Comparison of ENCODE assay signal across 17 cellular contexts in the genomic region with DNA sequence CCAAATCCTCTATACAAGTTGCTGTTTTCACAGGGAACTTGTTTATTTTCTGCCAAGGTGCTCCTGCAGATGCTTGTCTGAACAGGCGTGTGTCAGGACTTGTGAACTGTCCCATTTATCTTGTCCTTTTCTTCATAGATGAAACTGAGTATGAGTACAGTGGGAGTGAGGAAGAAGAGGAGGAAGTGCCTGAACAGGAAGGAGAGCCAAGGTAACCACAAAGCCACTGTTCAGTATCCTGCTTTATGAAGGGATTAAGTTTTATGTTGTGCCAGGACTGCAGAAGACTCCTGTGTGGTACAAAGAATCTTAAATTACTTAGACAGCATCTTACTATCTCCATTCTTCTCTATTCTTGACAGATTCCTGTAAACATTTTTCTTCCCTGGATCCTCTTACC.
A peak's percentile ranks its signal among the peaks of the same experiment; 100 is the strongest.
DNase-seq lines count a peak whose midpoint lies in the region; ATAC-seq and TF ChIP-seq lines count a peak whose summit lies in the region.
"Had no signal": no experiment of that assay in that cellular context is flagged by ENCODE, and none has a peak within 500 bp of the region (broad histone marks: within the 10 kb centered on the region; RNA-seq: fewer than 3 reads in every experiment).

No MANE protein-coding gene starts in this region.

- DNase-seq in GDM1 (lab: John Stamatoyannopoulos, UW) (peak; percentile 69), MV-4-11 (lab: John Stamatoyannopoulos, UW) (peak; percentile 67), neural progenitor cell (ENCODE audit: low spot score) (no peak)
- no peak for DNase-seq in T-helper 2 cell treated with Interferon-gamma antibody and Interleukin-4, amounts not matched to agents 5 μg/mL and 100 μg/mL, for 36 hours (ENCODE audit: low spot score)
- DNase-seq in effector memory CD4-positive, alpha-beta T cell = no peak
- DNase-seq: dermis blood vessel endothelial cell; Karpas-422; NCI-H2171 treated with DMSO at 0.1 percent for 48 hours; Peyer's patch; stimulated activated CD4-positive, alpha-beta T cell treated with anti-CD3 and anti-CD28 coated beads, Interleukin-2, amount 100 ng/mL, for 24 hours; stimulated activated naive CD4-positive, alpha-beta T cell treated with Interleukin-2 at 50 U/mL for 16 hours had no signal

- H3K4me1 Mint-ChIP-seq in neural progenitor cell = peaks cover 22% of the 10 kb centered on the region
- peaks cover 12% of the 10 kb centered on the region for H3K4me1 Mint-ChIP-seq in T-helper 2 cell treated with Interferon-gamma antibody and Interleukin-4, amounts not matched to agents 5 μg/mL and 100 μg/mL, for 36 hours (ENCODE audit: low read depth)
- H3K4me1 Mint-ChIP-seq: WTC11 had no signal

- H2AFZ ChIP-seq in neural progenitor cell (replicated peaks) = no peak overlapping the region
- H2AFZ ChIP-seq: parathyroid adenoma had no signal

- no peak for TF ChIP-seq CTCF in neural progenitor cell (IDR thresholded peaks at IDR 0.05)

- peaks cover 3% of the 10 kb centered on the region for H3K36me3 ChIP-seq in neural progenitor cell
- H3K36me3 ChIP-seq in effector memory CD4-positive, alpha-beta T cell (ENCODE audit: control insufficient read depth, insufficient read depth, low read length) = peaks cover 67% of the 10 kb centered on the region

- H3K9me3 Mint-ChIP-seq in neural progenitor cell = no peaks in the 10 kb centered on the region
- no peaks in the 10 kb centered on the region for H3K9me3 Mint-ChIP-seq in T-helper 2 cell treated with Interferon-gamma antibody and Interleukin-4, amounts not matched to agents 5 μg/mL and 100 μg/mL, for 36 hours
- H3K9me3 Mint-ChIP-seq: WTC11 had no signal

- H3K9me3 ChIP-seq in neural progenitor cell (ENCODE audit: low read depth) = no peaks in the 10 kb centered on the region
- no peaks in the 10 kb centered on the region for H3K9me3 ChIP-seq in effector memory CD4-positive, alpha-beta T cell (ENCODE audit: control insufficient read depth, low read length)
- H3K9me3 ChIP-seq: HAP-1, Peyer's patch had no signal

- H3K27me3 ChIP-seq in neural progenitor cell = no peaks in the 10 kb centered on the region
- no peaks in the 10 kb centered on the region for H3K27me3 ChIP-seq in effector memory CD4-positive, alpha-beta T cell (replicated peaks; ENCODE audit: control insufficient read depth, insufficient read depth, low read length, poor library complexity, severe bottlenecking)
- H3K27me3 ChIP-seq: Peyer's patch had no signal

- peak overlapping the region; percentile 13 for H3K27ac Mint-ChIP-seq in neural progenitor cell
- H3K27ac Mint-ChIP-seq in T-helper 2 cell treated with Interferon-gamma antibody and Interleukin-4, amounts not matched to agents 5 μg/mL and 100 μg/mL, for 36 hours = no peak overlapping the region

- H4K20me1 ChIP-seq in neural progenitor cell (ENCODE audit: low read depth) = peaks cover 5% of the 10 kb centered on the region

- ATAC-seq in HG03354 (IDR thresholded peaks at IDR 0.05; ENCODE audit: poor library complexity, severe bottlenecking, unreplicated experiment) (no peak), HG03571 (IDR thresholded peaks at IDR 0.05; ENCODE audit: unreplicated experiment) (no peak)
- ATAC-seq: WTC11 had no signal

- peaks cover 44% of the 10 kb centered on the region for H3K36me3 Mint-ChIP-seq in neural progenitor cell
- peaks cover 59% of the 10 kb centered on the region for H3K36me3 Mint-ChIP-seq in T-helper 2 cell treated with Interferon-gamma antibody and Interleukin-4, amounts not matched to agents 5 μg/mL and 100 μg/mL, for 36 hours (ENCODE audit: low read depth)

- no peak overlapping the region for H3K9ac ChIP-seq in neural progenitor cell
- H3K9ac ChIP-seq: parathyroid adenoma had no signal

- H3K4me3 Mint-ChIP-seq in neural progenitor cell = no peak overlapping the region
- H3K4me3 Mint-ChIP-seq in T-helper 2 cell treated with Interferon-gamma antibody and Interleukin-4, amounts not matched to agents 5 μg/mL and 100 μg/mL, for 36 hours = no peak overlapping the region
- H3K4me3 Mint-ChIP-seq: WTC11 had no signal

- H3K27me3 Mint-ChIP-seq in neural progenitor cell (ENCODE audit: insufficient read depth, low read depth) = peaks cover 2% of the 10 kb centered on the region
- H3K27me3 Mint-ChIP-seq in T-helper 2 cell treated with Interferon-gamma antibody and Interleukin-4, amounts not matched to agents 5 μg/mL and 100 μg/mL, for 36 hours (ENCODE audit: low read depth) = no peaks in the 10 kb centered on the region

- no peak overlapping the region for H3K4me3 ChIP-seq in neural progenitor cell
- no peak overlapping the region for H3K4me3 ChIP-seq in effector memory CD4-positive, alpha-beta T cell (ENCODE audit: insufficient read depth, low read depth, low read length, poor library complexity, severe bottlenecking)
- H3K4me3 ChIP-seq: HAP-1, Peyer's patch had no signal

- peak overlapping the region; percentile 51 for H3K27ac ChIP-seq in cingulate gyrus (ENCODE audit: low read depth, low read length)
- H3K27ac ChIP-seq in neural progenitor cell = peak overlapping the region; percentile 40
- no peak overlapping the region for H3K27ac ChIP-seq in effector memory CD4-positive, alpha-beta T cell (ENCODE audit: insufficient read depth, low read length, poor library complexity, severe bottlenecking)
- H3K27ac ChIP-seq: parathyroid adenoma, Peyer's patch had no signal

- H3K79me2 ChIP-seq in neural progenitor cell (ENCODE audit: low read depth) = peaks cover 7% of the 10 kb centered on the region
- H3K79me2 ChIP-seq: parathyroid adenoma had no signal

- no peaks in the 10 kb centered on the region for H3F3A ChIP-seq in neural progenitor cell (ENCODE audit: low read depth)

- H3K4me1 ChIP-seq in neural progenitor cell = peaks cover 10% of the 10 kb centered on the region
- peaks cover 5% of the 10 kb centered on the region for H3K4me1 ChIP-seq in effector memory CD4-positive, alpha-beta T cell (ENCODE audit: control insufficient read depth, insufficient read depth, low read length, poor library complexity, severe bottlenecking)
- H3K4me1 ChIP-seq: HAP-1, parathyroid adenoma had no signal

- no peak overlapping the region for H3K4me2 ChIP-seq in neural progenitor cell

Comparison
In these comparisons a context has a peak if more than half of its experiments do, and no peak if none do; other contexts are left out.
1. DNase-seq: peak in GDM1 (single experiment) and MV-4-11 (single experiment); none in neural progenitor cell (single experiment), T-helper 2 cell treated with Interferon-gamma antibody and Interleukin-4, amounts not matched to agents 5 μg/mL and 100 μg/mL, for 36 hours (single experiment) and effector memory CD4-positive, alpha-beta T cell (0 of 3).